Comparison of ENCODE assay signal across 8 cellular contexts in the genomic region with DNA sequence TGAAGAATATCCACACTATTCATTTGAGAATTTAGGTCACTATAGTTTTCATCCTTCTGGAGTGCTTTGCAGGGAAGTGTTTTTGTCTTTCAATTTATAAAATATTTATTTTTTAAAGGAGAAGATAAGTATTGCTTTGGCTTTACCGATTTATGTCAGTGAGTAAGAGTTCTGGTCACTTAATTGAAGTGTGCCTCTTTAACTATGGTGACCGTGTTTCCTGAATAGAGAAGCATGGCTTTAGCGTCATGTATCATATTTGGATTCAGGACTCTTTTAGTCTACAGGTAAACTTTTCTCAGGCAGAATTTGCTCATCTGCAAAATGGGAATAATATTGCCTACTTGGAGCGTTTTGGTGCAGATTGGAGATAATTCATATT. TPM values are rescaled to one million over a fixed set of nuclear protein-coding genes. Genes with fewer than 3 reads are reported as not detected.
DNase-seq lines count a peak whose midpoint lies in the region; ATAC-seq, FAIRE-seq and TF ChIP-seq lines count a peak whose summit lies in the region.

No MANE protein-coding gene starts in this region.

- intact Hi-C loops in Panc1 (cut with micrococcal nuclease; ENCODE audit: unreplicated experiment), result no loop called here

- no peaks in the 10 kb centered on the region for H3K27me3 ChIP-seq in Panc1 (ENCODE audit: control insufficient read depth, insufficient read depth, low read length)
- H3K27me3 ChIP-seq in fibroblast of lung (ENCODE audit: control insufficient read depth, insufficient read depth, low read length), result no peaks in the 10 kb centered on the region

- H3K4me2 ChIP-seq in fibroblast of lung (ENCODE audit: extremely low read depth, insufficient read depth, low read length), result peak overlapping the region; percentile 90

- H2AFZ ChIP-seq in fibroblast of lung (ENCODE audit: low read length), result no peak overlapping the region

- H3K4me1 ChIP-seq in Panc1 (ENCODE audit: control insufficient read depth, insufficient read depth, low read length) (peaks cover 12% of the 10 kb centered on the region; the same call in 1 of the 2 replicates), fibroblast of lung (ENCODE audit: control insufficient read depth, extremely low read depth, insufficient read depth, low read length) (no peaks in the 10 kb centered on the region)

- TF ChIP-seq CTCF in Panc1 (IDR thresholded peaks at IDR 0.05) (no peak), fibroblast of lung (conservative IDR thresholded peaks at IDR 0.05 in 1 of 2, IDR thresholded peaks at IDR 0.05 in 1 of 2; ENCODE audit: low read depth in 1 of 2, low read length in 2 of 2) (no peak), GM13977 (IDR thresholded peaks at IDR 0.05; ENCODE audit: extremely low read depth, insufficient read depth, missing control alignments) (no peak)

- H4K20me1 ChIP-seq in fibroblast of lung (ENCODE audit: control insufficient read depth, extremely low read depth, insufficient read depth, low read length), result no peaks in the 10 kb centered on the region

- peak overlapping the region; percentile 91 to 92 for H3K4me3 ChIP-seq in Panc1 (ENCODE audit: low read depth in 2 of 2, low read length in 2 of 2)
- peak overlapping the region; percentile 83 to 99 (median 90) for H3K4me3 ChIP-seq in fibroblast of lung (replicated peaks in 1 of 4; ENCODE audit: control extremely low read depth in 1 of 4, insufficient read depth in 1 of 4, low read depth in 3 of 4, low read length in 4 of 4)
- H3K4me3 ChIP-seq in skeletal muscle cell (ENCODE audit: low read depth, low read length), result peak overlapping the region; percentile 98

- ATAC-seq in Panc1, result no peak

- TF ChIP-seq POLR2A in GM12891 (IDR thresholded peaks at IDR 0.05; ENCODE audit: low read depth, low read length), result no peak

- H3K9me3 ChIP-seq in Panc1 (ENCODE audit: control insufficient read depth, insufficient read depth, low read depth, low read length) (no peaks in the 10 kb centered on the region), fibroblast of lung (ENCODE audit: control insufficient read depth, insufficient read depth, low read depth, low read length) (no peaks in the 10 kb centered on the region)

- H3K9ac ChIP-seq in fibroblast of lung (ENCODE audit: insufficient read depth, low read length), result no peak overlapping the region

- no TSS peak for BruUV-seq in Panc1 (replicated peaks; lab: Mats Ljungman, UMichigan)

- in situ Hi-C loops in Panc1 (cut with HindIII; ENCODE audit: low pct_unique_long_range_greater_than_20kb, low sequenced_read_pairs), result no loop called here
- in situ Hi-C loops in GM13977 (cut with MboI; ENCODE audit: low pct_unique_long_range_greater_than_20kb, low sequenced_read_pairs, unreplicated experiment), result no loop called here

- DNase-seq in NCI-H748 (lab: John Stamatoyannopoulos, UW; ENCODE audit: unreplicated experiment) (peak; percentile 50), NCI-H748 treated with DMSO at 0.1 percent for 48 hours (lab: John Stamatoyannopoulos, UW) (no peak), Panc1 (ENCODE audit: low read depth, low spot score) (no peak), fibroblast of lung (ENCODE audit: low read depth in 2 of 2) (no peak), skeletal muscle cell (ENCODE audit: low read depth) (no peak), GM12891 (ENCODE audit: insufficient read length, low spot score) (no peak), DMS114 treated with DMSO at 0.1 percent for 48 hours (lab: John Stamatoyannopoulos, UW; ENCODE audit: unreplicated experiment) (no peak), GM13977 (ENCODE audit: low spot score) (no peak)

- POLR2A ChIA-PET in Panc1 (lab: Charles Lee), result no interaction called here

- CTCF ChIA-PET in Panc1 (lab: Charles Lee), result no interaction called here

- no peak for FAIRE-seq in GM12891 (lab: Jason Lieb, UNC)

- H3K36me3 ChIP-seq in Panc1 (ENCODE audit: control insufficient read depth, insufficient read depth, low read length), result peaks cover 15% of the 10 kb centered on the region
- H3K36me3 ChIP-seq in fibroblast of lung (ENCODE audit: control insufficient read depth, insufficient read depth, low read length), result peaks cover 2% of the 10 kb centered on the region

- H3K27ac ChIP-seq in Panc1 (ENCODE audit: low read length) (peak overlapping the region; percentile 71), fibroblast of lung (ENCODE audit: insufficient read depth, low read length) (peak overlapping the region; percentile 88)

- H3K79me2 ChIP-seq in fibroblast of lung (ENCODE audit: control insufficient read depth, insufficient read depth, low read length), result peaks cover 28% of the 10 kb centered on the region

TF ChIP-seq in GM12891, 5 proteins besides CTCF, POLR2A, EP300 and RAD21:
- TF ChIP-seq POLR2AphosphoS5 (IDR thresholded peaks at IDR 0.05; ENCODE audit: low read depth, low read length), result no peak

RNA-seq across cellular contexts. Expression of a gene that starts 0.9 kb away (rescaled TPM):
- 30.7 TPM for total RNA-seq in Panc1 (2021; ENCODE audit: unreplicated experiment)
- polyA plus RNA-seq in Panc1 (2012; ENCODE audit: insufficient read length), result 6.7 TPM
- 18.5 and 21.3 TPM in 2 replicates for total RNA-seq in fibroblast of lung
- 10.7 and 13.3 TPM in 2 replicates for polyA plus RNA-seq in fibroblast of lung
- polyA plus RNA-seq in fibroblast of lung (2012), result 6.5 and 8.7 TPM in 2 replicates
- 2.7 and 4.4 TPM in 2 replicates for polyA minus RNA-seq in fibroblast of lung (ENCODE audit: low replicate concordance)
- 6.0 TPM for polyA plus RNA-seq in GM12891 (2012; ENCODE audit: low read depth, missing spikeins)
